In the genomic region with DNA sequence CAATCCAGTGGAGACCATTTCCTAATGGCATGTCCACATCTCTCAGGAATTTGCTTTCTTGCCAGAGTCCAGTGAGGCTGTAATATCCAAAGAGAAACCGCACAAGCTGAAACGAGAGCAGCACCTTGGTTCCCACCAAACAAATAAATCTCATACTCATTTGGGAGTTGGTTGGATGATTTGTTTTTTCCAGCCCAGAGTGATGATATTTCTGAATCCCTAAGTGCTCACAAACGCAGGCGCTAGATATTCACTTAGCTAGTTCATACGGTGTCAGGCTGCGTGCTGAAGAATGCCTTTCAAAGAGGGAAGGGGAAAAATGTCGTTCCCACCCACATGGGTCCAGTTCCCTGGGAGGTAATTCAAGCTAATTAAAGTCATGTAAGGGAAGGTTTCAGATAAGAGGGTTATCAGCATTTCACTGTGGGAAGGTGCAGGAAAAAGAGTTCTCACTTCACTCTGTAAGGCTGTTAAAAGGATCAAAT, we compare ENCODE assay signal across 10 cellular contexts.
DNase-seq lines count a peak whose midpoint lies in the region; ATAC-seq, FAIRE-seq and TF ChIP-seq lines count a peak whose summit lies in the region.
"Had no signal": no experiment of that assay in that cellular context is flagged by ENCODE, and none has a peak within 500 bp of the region (broad histone marks: within the 10 kb centered on the region; RNA-seq: fewer than 3 reads in every experiment).

No MANE protein-coding gene starts in this region.

- DNase-seq in AG09319 (ENCODE audit: extremely low read depth, low read depth) (peak; percentile 67), RCC 7860 (ENCODE audit: low spot score) (peak; percentile 98), fibroblast of pulmonary artery (ENCODE audit: low read depth) (peak; percentile 83), non-pigmented ciliary epithelial cell (ENCODE audit: low read depth) (peak; percentile 24), OCI-M2 (lab: John Stamatoyannopoulos, UW; ENCODE audit: unreplicated experiment) (no peak), COR-L47 (lab: John Stamatoyannopoulos, UW) (no peak)
- DNase-seq in activated naive CD4-positive, alpha-beta T cell treated with Interleukin-2 at 50 U/mL for 16 hours: no peak
- DNase-seq: NCI-H2171 had no signal

- peak; percentile 92 for FAIRE-seq in RCC 7860 (lab: Jason Lieb, UNC)

- TF ChIP-seq CTCF in AG09319 (IDR thresholded peaks at IDR 0.05; ENCODE audit: low read depth, low read length) (no peak), fibroblast of pulmonary artery (IDR thresholded peaks at IDR 0.05; ENCODE audit: low read length, missing control alignments) (no peak)

- no peak for ATAC-seq in HG03460 (IDR thresholded peaks at IDR 0.05; ENCODE audit: unreplicated experiment)
- ATAC-seq: GM23338 had no signal

- no peak overlapping the region for H3K4me3 ChIP-seq in fibroblast of pulmonary artery (replicated peaks; ENCODE audit: low read depth, low read length)
- H3K4me3 ChIP-seq: GM23338 had no signal

Comparison
In these comparisons a context has a peak if more than half of its experiments do, and no peak if none do; other contexts are left out.
1. DNase-seq: peak in AG09319 (single experiment), RCC 7860 (single experiment), fibroblast of pulmonary artery (single experiment) and non-pigmented ciliary epithelial cell (single experiment); none in activated naive CD4-positive, alpha-beta T cell treated with Interleukin-2 at 50 U/mL for 16 hours (single experiment), OCI-M2 (single experiment) and COR-L47 (single experiment).